28 cellular contexts compared by ENCODE assay signal in genomic region chr9:77667151-77667550, GRCh38. TPM values are rescaled to one million over a fixed set of nuclear protein-coding genes. Genes with fewer than 3 reads are reported as not detected.
DNase-seq lines count a peak whose midpoint lies in the region; ATAC-seq, FAIRE-seq and TF ChIP-seq lines count a peak whose summit lies in the region.
"Had no signal": no experiment of that assay in that cellular context is flagged by ENCODE, and none has a peak within 500 bp of the region (broad histone marks: within the 10 kb centered on the region; RNA-seq: fewer than 3 reads in every experiment).

No MANE protein-coding gene starts in this region.

- no peaks in the 10 kb centered on the region for H3K36me3 ChIP-seq in pancreas

- no peak for FAIRE-seq in pancreas (lab: Jason Lieb, UNC)
- FAIRE-seq: GM12878, HTR-8/SVneo had no signal

- H3K4me3 ChIP-seq in pancreas: no peak overlapping the region
- H3K4me3 ChIP-seq: GM12878, GM23248 had no signal

- TF ChIP-seq CTCF in pancreas (IDR thresholded peaks at IDR 0.05) (no peak), endothelial cell (IDR thresholded peaks at IDR 0.05; ENCODE audit: unreplicated experiment) (no peak)

- H3K9me3 ChIP-seq in pancreas: no peaks in the 10 kb centered on the region

- DNase-seq in DMS153 (lab: John Stamatoyannopoulos, UW): peak; percentile 34
- DNase-seq in DMS153 treated with DMSO at 0.1 percent for 48 hours (lab: John Stamatoyannopoulos, UW; ENCODE audit: unreplicated experiment): no peak
- DNase-seq in HT-29 (ENCODE audit: low spot score): peak; percentile 41
- peak; percentile 61 for DNase-seq in kidney tubule cell (ENCODE audit: low spot score)
- no peak for DNase-seq in pancreas
- DNase-seq in stimulated activated CD4-positive, alpha-beta T cell treated with anti-CD3 and anti-CD28 coated beads, Interleukin-2, amount 100 ng/mL, for 48 hours: no peak
- no peak for DNase-seq in endothelial cell (ENCODE audit: low spot score)
- no peak for DNase-seq in NCI-H524 (lab: John Stamatoyannopoulos, UW)
- DNase-seq: DMS79, EL, GDM1, GM23248, H9, KBM-7, MV-4-11, NCI-H2029 treated with DMSO at 0.1 percent for 48 hours, NCI-H2227 treated with DMSO at 0.1 percent for 48 hours, NCI-H69, SHP77 had no signal

- H3K4me3 Mint-ChIP-seq in endothelial cell (ENCODE audit: unreplicated experiment): no peak overlapping the region
- H3K4me3 Mint-ChIP-seq: H9 had no signal

- intact Hi-C loops in pancreas (cut with DNase I): no loop called here

- no peaks in the 10 kb centered on the region for H3K27me3 ChIP-seq in pancreas

- ATAC-seq in pancreas: peak in 3 of 4 donors; percentile 55 to 77 (median 64)
- ATAC-seq: GM12878, Panc1 had no signal

- no peaks in the 10 kb centered on the region for H3K9me3 Mint-ChIP-seq in endothelial cell (ENCODE audit: unreplicated experiment)
- H3K9me3 Mint-ChIP-seq: H9 had no signal

- no peak overlapping the region for H3K27ac Mint-ChIP-seq in endothelial cell (ENCODE audit: unreplicated experiment)
- H3K27ac Mint-ChIP-seq: H9 had no signal

- H3K4me1 Mint-ChIP-seq in endothelial cell (ENCODE audit: unreplicated experiment): no peaks in the 10 kb centered on the region
- H3K4me1 Mint-ChIP-seq: H9 had no signal

- WGBS in pancreas, 2 donors: 14 to 18% methylated on average over 1 of the region's 1 CpG

- H3K27ac ChIP-seq in pancreas: no peak overlapping the region
- H3K27ac ChIP-seq: 22Rv1, GM23248, RWPE1 had no signal

- H3K27me3 Mint-ChIP-seq in endothelial cell (ENCODE audit: unreplicated experiment): peaks cover 3% of the 10 kb centered on the region

- peaks cover 4 to 31% (median 29%) of the 10 kb centered on the region in 3 donors for H3K4me1 ChIP-seq in pancreas

- no peaks in the 10 kb centered on the region for H3K36me3 Mint-ChIP-seq in endothelial cell (ENCODE audit: low read depth, unreplicated experiment)

RNA-seq across cellular contexts. Expression of gene GNA14, which starts 19.0 kb away (rescaled TPM):
- total RNA-seq in HT-29 (2014; rRNA removed; shearing (Covaris generic)): 3.2 and 3.4 TPM in 2 replicates
- total RNA-seq in pancreas (1 to 10 TPM in 5 of 6 donors, under 1 TPM in 1; 0.92 to 2.0 (median 1.4) TPM), endothelial cell (ENCODE audit: unreplicated experiment) (10.6 TPM)
- polyA plus RNA-seq in pancreas: 1 to 10 TPM; 1.3 to 1.8 TPM
- total RNA-seq: LHCN-M2, MCF 10A, NCI-H460, OCI-LY7 had no signal
- polyA plus RNA-seq: GM12878 had no signal

Comparison
In these comparisons a context has a peak if more than half of its experiments do, and no peak if none do; other contexts are left out.
1. DNase-seq: peak in DMS153 (single experiment), HT-29 (single experiment) and kidney tubule cell (single experiment); none in DMS153 treated with DMSO at 0.1 percent for 48 hours (single experiment), pancreas (0 of 6), stimulated activated CD4-positive, alpha-beta T cell treated with anti-CD3 and anti-CD28 coated beads, Interleukin-2, amount 100 ng/mL, for 48 hours (0 of 2), endothelial cell (single experiment) and NCI-H524 (0 of 2).